ENCODE assay signal across 8 cellular contexts in the genomic region with DNA sequence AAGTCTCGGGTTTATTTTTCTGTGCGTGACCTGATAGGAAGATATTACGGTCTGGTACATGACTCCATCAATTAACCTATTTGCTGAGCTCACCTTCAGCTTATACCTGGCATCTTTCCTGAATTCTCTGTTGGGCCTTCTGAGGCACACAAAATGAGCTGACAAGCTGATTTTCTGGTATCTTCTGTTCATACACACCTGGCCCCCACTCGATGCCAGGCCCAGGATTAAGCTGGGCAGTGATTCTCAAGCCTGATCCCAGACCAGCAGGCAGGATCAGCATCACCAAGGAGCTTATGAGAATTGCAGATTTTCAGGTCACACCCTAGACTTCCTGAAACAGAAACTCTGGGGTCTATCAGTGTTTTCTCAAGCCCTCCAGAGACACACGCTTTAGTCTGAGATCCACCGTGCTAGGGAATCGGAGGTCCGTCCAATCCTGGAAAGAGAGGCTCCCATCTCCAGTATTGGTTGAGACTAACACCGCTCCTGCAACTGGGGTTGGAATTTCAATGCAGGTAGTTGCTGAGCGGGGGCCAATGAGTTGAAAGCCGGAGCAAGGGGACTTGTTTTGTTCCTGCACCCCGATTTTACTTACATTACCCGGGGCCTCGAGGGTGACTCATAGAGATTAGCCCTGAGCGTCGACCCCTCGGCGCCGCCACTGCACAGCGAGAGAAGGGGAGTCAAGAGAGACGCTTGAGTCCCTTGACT. TPM values are rescaled to one million over a fixed set of nuclear protein-coding genes. Genes with fewer than 3 reads are reported as not detected.
DNase-seq lines count a peak whose midpoint lies in the region; ATAC-seq and TF ChIP-seq lines count a peak whose summit lies in the region.

No MANE protein-coding gene starts in this region.

- H3K27me3 Mint-ChIP-seq in mesothelial cell of epicardium (ENCODE audit: low read depth) = no peaks in the 10 kb centered on the region

- H3K4me1 ChIP-seq in HUES6 (ENCODE audit: control insufficient read depth, insufficient read depth, low read length) = peaks cover 5% of the 10 kb centered on the region

- no peaks in the 10 kb centered on the region for H3K9me3 Mint-ChIP-seq in mesothelial cell of epicardium

- peak overlapping the region; percentile 100 for H3K27ac Mint-ChIP-seq in mesothelial cell of epicardium

- ATAC-seq in GM18498 (IDR thresholded peaks at IDR 0.05; ENCODE audit: unreplicated experiment) = peak; percentile 1
- no peak for ATAC-seq in HG03354 (IDR thresholded peaks at IDR 0.05; ENCODE audit: poor library complexity, severe bottlenecking, unreplicated experiment)
- no peak for ATAC-seq in HG02678 (IDR thresholded peaks at IDR 0.05; ENCODE audit: unreplicated experiment)

- H3K36me3 ChIP-seq in HUES6 (ENCODE audit: control insufficient read depth, insufficient read depth, low read length) = peaks cover 30% of the 10 kb centered on the region

- H3K4me3 Mint-ChIP-seq in mesothelial cell of epicardium = peak overlapping the region; percentile 100

- peaks cover 20% of the 10 kb centered on the region for H3K4me1 Mint-ChIP-seq in mesothelial cell of epicardium

- no peak for TF ChIP-seq CTCF in mesothelial cell of epicardium (IDR thresholded peaks at IDR 0.05; ENCODE audit: unreplicated experiment)

- H3K9ac ChIP-seq in HUES6 (ENCODE audit: low read length) = peak overlapping the region; percentile 67

- no peaks in the 10 kb centered on the region for H3K27me3 ChIP-seq in HUES6 (ENCODE audit: control insufficient read depth, insufficient read depth, low read length)

- H3K4me3 ChIP-seq in HUES6 (ENCODE audit: low read depth, low read length) = peak overlapping the region; percentile 70

- peaks cover 12% of the 10 kb centered on the region for H3K36me3 Mint-ChIP-seq in mesothelial cell of epicardium

- peak; percentile 7 for DNase-seq in cerebellum (ENCODE audit: low spot score)
- no peak for DNase-seq in mesothelial cell of epicardium (ENCODE audit: low spot score in 2 of 2, unreplicated experiment in 2 of 2)
- no peak for DNase-seq in occipital lobe (lab: John Stamatoyannopoulos, UW)
- no peak for DNase-seq in RPMI8226

- no peaks in the 10 kb centered on the region for H3K9me3 ChIP-seq in HUES6 (ENCODE audit: control insufficient read depth, insufficient read depth, low read depth, low read length)

- no peak overlapping the region; the same call in 1 of the 2 replicates for H3K27ac ChIP-seq in HUES6 (ENCODE audit: low read depth, low read length)

RNA-seq across cellular contexts. Expression of a gene that starts 0.6 kb away (rescaled TPM):
- total RNA-seq in cerebellum (24.4 TPM), mesothelial cell of epicardium (77.1 to 78.2 TPM (median 77.3 TPM) in 3 replicates), occipital lobe (55.4 TPM)
